ENCODE assay signal across 24 cellular contexts in genomic region chr15:100762289-100762688, GRCh38.
A peak's percentile ranks its signal among the peaks of the same experiment; 100 is the strongest.
DNase-seq lines count a peak whose midpoint lies in the region; ATAC-seq, FAIRE-seq and TF ChIP-seq lines count a peak whose summit lies in the region.
"Had no signal": no experiment of that assay in that cellular context is flagged by ENCODE, and none has a peak within 500 bp of the region (broad histone marks: within the 10 kb centered on the region; RNA-seq: fewer than 3 reads in every experiment).

No MANE protein-coding gene starts in this region.

- H3K9ac ChIP-seq in H1 (replicated peaks in 1 of 4; ENCODE audit: extremely low read depth in 1 of 4, low read depth in 3 of 4, low read length in 3 of 4): no peak overlapping the region
- H3K9ac ChIP-seq: BLaER1, GM23248 had no signal

- H3K36me3 Mint-ChIP-seq in neural crest cell (ENCODE audit: low read depth): no peaks in the 10 kb centered on the region
- H3K36me3 Mint-ChIP-seq: CD4-positive, CD25-positive, alpha-beta regulatory T cell had no signal

- H3K4me3 ChIP-seq in right atrium auricular region (no peak overlapping the region), heart right ventricle (no peak overlapping the region), H1 (ENCODE audit: extremely low read depth in 1 of 4, insufficient read depth in 2 of 4, low read depth in 3 of 4, low read length in 4 of 4) (no peak overlapping the region), left lung (no peak overlapping the region)
- H3K4me3 ChIP-seq: BLaER1, GM23248, SK-N-MC had no signal

- H3K27me3 ChIP-seq in right atrium auricular region: no peaks in the 10 kb centered on the region
- peaks cover 0 to 54% (median 30%) of the 10 kb centered on the region in 7 donors for H3K27me3 ChIP-seq in heart right ventricle
- no peaks in the 10 kb centered on the region for H3K27me3 ChIP-seq in H1 (replicated peaks in 1 of 4; ENCODE audit: control insufficient read depth in 3 of 4, extremely low read depth in 1 of 4, insufficient read depth in 3 of 4, low read length in 3 of 4)
- peaks cover 0 to 44% of the 10 kb centered on the region in 2 donors for H3K27me3 ChIP-seq in left lung

- TF ChIP-seq POLR2A in H1 (IDR thresholded peaks at IDR 0.05; ENCODE audit: control extremely low read depth in 1 of 2, low read depth in 2 of 2, low read length in 2 of 2): no peak

- peak; percentile 44 for DNase-seq in right atrium auricular region (ENCODE audit: low spot score)
- no peak for DNase-seq in heart right ventricle
- DNase-seq in H1 (ENCODE audit: low read depth in 1 of 2, low spot score in 2 of 2): no peak
- DNase-seq in neural crest cell (ENCODE audit: low read depth, low spot score): no peak
- DNase-seq in left lung: no peak
- no peak for DNase-seq in RKO (ENCODE audit: low spot score)
- no peak for DNase-seq in H4 (ENCODE audit: low spot score)
- DNase-seq in activated CD4-positive, alpha-beta T cell treated with anti-CD3 and anti-CD28 coated beads for 4 hours: no peak
- DNase-seq: CD4-positive, CD25-positive, alpha-beta regulatory T cell; DMS153; GM23248; Karpas-422; NCI-H1092; NCI-H1417 treated with DMSO at 0.1 percent for 48 hours; NCI-H187; NCI-H2081 treated with DMSO at 0.1 percent for 48 hours; NCI-H2171; NCI-H226; NCI-H510A; NCI-H69; SIG-M5 had no signal

- H2BK120ac ChIP-seq in H1 (replicated peaks; ENCODE audit: low read depth, low read length): no peak overlapping the region

- H3K27ac ChIP-seq in right atrium auricular region (no peak overlapping the region), heart right ventricle (no peak overlapping the region), H1 (ENCODE audit: low read depth, low read length) (no peak overlapping the region), left lung (no peak overlapping the region)
- H3K27ac ChIP-seq: BLaER1, GM23248, SK-N-MC had no signal

- no peak overlapping the region for H4K5ac ChIP-seq in H1 (ENCODE audit: insufficient read length, low read depth, low read length)

- H4K20me1 ChIP-seq in H1 (replicated peaks in 1 of 2; ENCODE audit: control insufficient read depth in 1 of 2, insufficient read depth in 2 of 2, low read length in 2 of 2): no peaks in the 10 kb centered on the region
- H4K20me1 ChIP-seq: BLaER1 had no signal

- no peak overlapping the region for H3K4me3 Mint-ChIP-seq in neural crest cell
- H3K4me3 Mint-ChIP-seq: CD4-positive, CD25-positive, alpha-beta regulatory T cell had no signal

- CTCF ChIA-PET in H1 (lab: Charles Lee; ENCODE audit: partially characterized antibody): interaction anchor here (0.7 to 1.6 kb wide), 4 partner anchors 22 to 111 kb away, joined by 3 to 6 read pairs (median 4); no protein-coding TSS in a partner anchor

- no peaks in the 10 kb centered on the region for H3K27me3 Mint-ChIP-seq in neural crest cell (ENCODE audit: low read depth)

- ATAC-seq in heart right ventricle (no peak), left lung (no peak)
- ATAC-seq: HCT116 had no signal

- H2BK5ac ChIP-seq in H1 (ENCODE audit: low read depth, low read length): no peak overlapping the region

- no peak overlapping the region for H3K14ac ChIP-seq in H1 (ENCODE audit: insufficient read length)

- H3K9me3 ChIP-seq in right atrium auricular region (no peaks in the 10 kb centered on the region), heart right ventricle (no peaks in the 10 kb centered on the region), H1 (ENCODE audit: insufficient read depth in 2 of 2, low read depth in 1 of 2, low read length in 1 of 2) (no peaks in the 10 kb centered on the region), left lung (no peaks in the 10 kb centered on the region)
- H3K9me3 ChIP-seq: BLaER1 had no signal

- TF ChIP-seq RAD21 in H1 (IDR thresholded peaks at IDR 0.05 in 1 of 2, conservative IDR thresholded peaks at IDR 0.05 in 1 of 2; ENCODE audit: low read depth in 2 of 2, low read length in 2 of 2): no peak

- H3K79me1 ChIP-seq in H1 (ENCODE audit: low read depth, low read length): no peaks in the 10 kb centered on the region

- H3K23ac ChIP-seq in H1 (ENCODE audit: insufficient read length): peak overlapping the region; percentile 21

- H2AFZ ChIP-seq in H1 (ENCODE audit: low read length): no peak overlapping the region
- H2AFZ ChIP-seq: GM23248 had no signal

- H3K56ac ChIP-seq in H1 (replicated peaks; ENCODE audit: insufficient read length, low read depth, low read length): no peak overlapping the region

- no peaks in the 10 kb centered on the region for H3K79me2 ChIP-seq in H1 (ENCODE audit: control insufficient read depth in 1 of 2, insufficient read depth in 2 of 2, low read length in 2 of 2)

- no peak overlapping the region for H3K18ac ChIP-seq in H1 (ENCODE audit: extremely low read depth, low read length)

- H3K36me3 ChIP-seq in right atrium auricular region (no peaks in the 10 kb centered on the region), heart right ventricle (no peaks in the 10 kb centered on the region), H1 (ENCODE audit: control insufficient read depth in 2 of 4, insufficient read depth in 4 of 4, low read length in 3 of 4) (no peaks in the 10 kb centered on the region), left lung (no peaks in the 10 kb centered on the region)
- H3K36me3 ChIP-seq: BLaER1 had no signal

- H3K4ac ChIP-seq in H1 (replicated peaks; ENCODE audit: insufficient read length, low read depth, low read length): peak overlapping the region; percentile 44

- intact Hi-C loops in heart right ventricle (cut with DNase I): no loop called here
- intact Hi-C loops in left lung (cut with DNase I): no loop called here

- H3K4me1 ChIP-seq in right atrium auricular region: peaks cover 0 to 10% of the 10 kb centered on the region in 2 donors
- H3K4me1 ChIP-seq in heart right ventricle: peaks cover 0 to 14% (median 0%) of the 10 kb centered on the region in 9 donors
- H3K4me1 ChIP-seq in H1 (replicated peaks in 1 of 4; ENCODE audit: control insufficient read depth in 3 of 4, insufficient read depth in 4 of 4, low read length in 3 of 4): peaks cover 0 to 3% (median 0%) of the 10 kb centered on the region in 4 experiments; a peak in 1 of 7 replicates
- H3K4me1 ChIP-seq in left lung: peaks cover 0 to 4% of the 10 kb centered on the region in 2 donors

- H3K9me3 Mint-ChIP-seq in neural crest cell: no peaks in the 10 kb centered on the region
- H3K9me3 Mint-ChIP-seq: CD4-positive, CD25-positive, alpha-beta regulatory T cell had no signal

- H3K23me2 ChIP-seq in H1 (ENCODE audit: low read depth, low read length): no peaks in the 10 kb centered on the region

- peak overlapping the region; percentile 76 for H3K27ac Mint-ChIP-seq in neural crest cell (ENCODE audit: unreplicated experiment)
- H3K27ac Mint-ChIP-seq: CD4-positive, CD25-positive, alpha-beta regulatory T cell had no signal

- no peak for FAIRE-seq in H1 (lab: Jason Lieb, UNC)

- no peak overlapping the region for H3K4me2 ChIP-seq in H1 (ENCODE audit: insufficient read depth in 1 of 2, low read depth in 2 of 2, low read length in 2 of 2)

- 0 out of 2 replicates have a peak overlapping the region, but pooled peaks have one; percentile 72 for H2BK20ac ChIP-seq in H1 (ENCODE audit: low read length)

- POLR2A ChIA-PET in H1 (lab: Charles Lee; ENCODE audit: partially characterized antibody): interaction anchor here (0.6 kb wide), 1 partner anchor 301 kb away, joined by 3 read pairs; no protein-coding TSS in a partner anchor

- H4K91ac ChIP-seq in H1 (replicated peaks; ENCODE audit: insufficient read length, low read length): no peak overlapping the region

- TF ChIP-seq CTCF in right atrium auricular region (IDR thresholded peaks at IDR 0.05): no peak
- no peak for TF ChIP-seq CTCF in heart right ventricle (IDR thresholded peaks at IDR 0.05)
- no peak for TF ChIP-seq CTCF in H1 (IDR thresholded peaks at IDR 0.05; ENCODE audit: control extremely low read depth in 1 of 3, insufficient read depth in 1 of 3, low read depth in 1 of 3, low read length in 3 of 3)
- TF ChIP-seq CTCF in neural crest cell (conservative IDR thresholded peaks at IDR 0.05): no peak
- TF ChIP-seq CTCF in left lung (IDR thresholded peaks at IDR 0.05): no peak

- H2AK5ac ChIP-seq in H1 (ENCODE audit: low read depth, low read length): no peak overlapping the region

- no peak overlapping the region; the same call in 1 of the 2 replicates for H2BK12ac ChIP-seq in H1 (ENCODE audit: low read depth, low read length)

- no peak overlapping the region for H4K8ac ChIP-seq in H1 (ENCODE audit: extremely low read depth, insufficient read depth, low read length)

- H3K4me1 Mint-ChIP-seq in neural crest cell: peaks cover 19% of the 10 kb centered on the region

- H2BK15ac ChIP-seq in H1 (ENCODE audit: low read length): peak overlapping the region; percentile 88; the same call in 1 of the 2 replicates

- 76 to 80% methylated on average over 12 of the region's 12 CpGs for WGBS in heart right ventricle, 2 donors
- 80% methylated on average over 10 of the region's 12 CpGs; no CpG with 5 or more reads in 1 of the 2 experiments for WGBS in H1 (ENCODE audit: extremely low coverage in 1 of 2, insufficient coverage in 1 of 2, insufficient read length in 1 of 2, insufficient replicate concordance in 2 of 2, low coverage in 1 of 2, low lambda C conversion rate in 2 of 2, missing lambda C conversion rate in 1 of 2), 2 experiments

- TF ChIP-seq EP300 in H1 (IDR thresholded peaks at IDR 0.05; ENCODE audit: borderline replicate concordance in 1 of 2, low read depth in 2 of 2, low read length in 2 of 2): no peak

TF ChIP-seq in H1, 55 proteins besides CTCF, POLR2A, EP300 and RAD21:
- TF ChIP-seq ATF2 (IDR thresholded peaks at IDR 0.05; ENCODE audit: low read length) (no peak), BRCA1 (IDR thresholded peaks at IDR 0.05; ENCODE audit: low read depth, low read length) (no peak), NANOG (IDR thresholded peaks at IDR 0.05; ENCODE audit: insufficient read depth, low read depth, low read length, poor library complexity, severe bottlenecking) (no peak), RXRA (IDR thresholded peaks at IDR 0.05; ENCODE audit: insufficient read depth, low read depth, low read length) (no peak)
